In the genomic region with DNA sequence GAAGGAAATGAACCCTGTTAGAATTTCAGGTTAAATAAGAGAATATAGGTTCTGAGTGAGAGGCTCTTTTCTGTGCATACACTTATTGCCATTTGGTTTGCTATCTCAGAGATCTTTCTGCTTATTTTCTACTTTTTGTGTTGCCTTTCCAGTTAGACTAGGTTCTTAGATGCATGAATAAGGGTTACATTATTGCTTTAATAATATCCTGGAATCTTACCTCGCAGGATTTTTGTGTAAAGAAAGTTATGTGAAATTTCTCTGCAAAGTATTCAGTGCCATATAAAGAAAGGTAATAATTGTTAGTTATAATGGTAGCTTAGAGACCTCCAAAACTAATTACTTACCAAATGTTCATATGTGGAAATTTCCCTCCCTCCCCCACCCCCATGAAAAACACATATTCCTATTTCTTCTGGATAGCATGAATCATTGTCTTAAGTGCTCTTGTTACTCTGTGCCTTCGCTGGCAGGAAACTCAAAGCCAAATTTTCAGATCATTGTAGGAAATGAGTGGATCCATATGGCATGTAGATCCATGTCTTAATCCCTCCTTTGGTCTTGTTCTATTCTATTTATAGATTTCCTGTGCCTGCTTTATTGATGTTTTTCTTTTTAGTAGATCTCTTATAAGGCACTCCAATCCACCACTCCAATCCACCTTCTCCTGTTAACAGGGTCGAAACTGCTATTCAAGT, we compare ENCODE assay signal across 11 cellular contexts. TPM values are rescaled to one million over a fixed set of nuclear protein-coding genes. Genes with fewer than 3 reads are reported as not detected.
A peak's percentile ranks its signal among the peaks of the same experiment; 100 is the strongest.
DNase-seq lines count a peak whose midpoint lies in the region; ATAC-seq, FAIRE-seq and TF ChIP-seq lines count a peak whose summit lies in the region.
"Had no signal": no experiment of that assay in that cellular context is flagged by ENCODE, and none has a peak within 500 bp of the region (broad histone marks: within the 10 kb centered on the region; RNA-seq: fewer than 3 reads in every experiment).

No MANE protein-coding gene starts in this region.

- H3K4me3 ChIP-seq in AG09309 (ENCODE audit: control insufficient read depth, low read depth, low read length) (no peak overlapping the region), keratinocyte (ENCODE audit: control insufficient read depth in 2 of 3, extremely low read depth in 1 of 3, insufficient read depth in 2 of 3, low read depth in 1 of 3, low read length in 3 of 3) (peak overlapping the region in 1 of 3 experiments; percentile 7)

- H3K9me1 ChIP-seq in keratinocyte (ENCODE audit: control insufficient read depth, extremely low read depth, insufficient read depth, low read length), result no peaks in the 10 kb centered on the region

- dilution Hi-C loops in keratinocyte (cut with MboI; ENCODE audit: extremely low pct_ligation_motif_present, low sequenced_read_pairs), result no loop called here

- peak; percentile 83 for DNase-seq in AG09309 (ENCODE audit: low read depth)
- peak; percentile 91 for DNase-seq in HT1080 (ENCODE audit: low read depth)
- DNase-seq in amniotic stem cell (lab: John Stamatoyannopoulos, UW), result peak; percentile 57
- DNase-seq in keratinocyte (ENCODE audit: low read depth, low spot score), result no peak
- DNase-seq: activated CD8-positive, alpha-beta T cell treated with anti-CD3 and anti-CD28 coated beads, Interleukin-2, amount 10 ng/mL, durations not matched to agents 7 days and 5 days; anterior cingulate cortex; NCI-H1417 treated with DMSO at 0.1 percent for 48 hours had no signal

- FAIRE-seq in keratinocyte (lab: Jason Lieb, UNC), result peak; percentile 60

- H3K36me3 ChIP-seq in keratinocyte (ENCODE audit: control insufficient read depth in 2 of 2, extremely low read depth in 1 of 2, insufficient read depth in 2 of 2, low read length in 2 of 2), result no peaks in the 10 kb centered on the region

- no peak overlapping the region for H3K9ac ChIP-seq in keratinocyte (ENCODE audit: control insufficient read depth, extremely low read depth, insufficient read depth, low read length)

- H3K79me2 ChIP-seq in keratinocyte (ENCODE audit: control insufficient read depth, insufficient read depth, low read length), result no peaks in the 10 kb centered on the region

- peak overlapping the region; percentile 42 for H3K4me2 ChIP-seq in keratinocyte (ENCODE audit: control insufficient read depth, extremely low read depth, insufficient read depth, low read depth, low read length)

- H4K20me1 ChIP-seq in keratinocyte (ENCODE audit: control insufficient read depth, extremely low read depth, insufficient read depth, low read length), result no peaks in the 10 kb centered on the region

- TF ChIP-seq CTCF in AG09309 (IDR thresholded peaks at IDR 0.05; ENCODE audit: control insufficient read depth, insufficient read depth, low read depth, low read length, missing control alignments) (no peak), keratinocyte (optimal IDR thresholded peaks at IDR 0.05 in 1 of 3, IDR thresholded peaks at IDR 0.05 in 1 of 3, conservative IDR thresholded peaks at IDR 0.05 in 1 of 3; ENCODE audit: extremely low read depth in 1 of 3, insufficient read depth in 2 of 3, low read length in 3 of 3) (no peak)

- peaks cover 27% of the 10 kb centered on the region for H3K4me1 ChIP-seq in keratinocyte (ENCODE audit: control insufficient read depth, extremely low read depth, insufficient read depth, low read length)

- H2AFZ ChIP-seq in keratinocyte (ENCODE audit: control insufficient read depth, low read length), result peak overlapping the region; percentile 84

- H3K9me3 ChIP-seq in keratinocyte (ENCODE audit: control insufficient read depth, low read depth, low read length), result no peaks in the 10 kb centered on the region

- peaks cover 9% of the 10 kb centered on the region for H3K27me3 ChIP-seq in keratinocyte (ENCODE audit: control insufficient read depth, extremely low read depth, insufficient read depth, low read length)

- H3K27ac ChIP-seq in keratinocyte (ENCODE audit: control insufficient read depth, insufficient read depth, low read length), result no peak overlapping the region

- ATAC-seq in GM21423 (IDR thresholded peaks at IDR 0.05; ENCODE audit: unreplicated experiment) (no peak), HG02588 (IDR thresholded peaks at IDR 0.05; ENCODE audit: unreplicated experiment) (no peak), GM21367 (IDR thresholded peaks at IDR 0.05; ENCODE audit: unreplicated experiment) (no peak), GM18867 (IDR thresholded peaks at IDR 0.05; ENCODE audit: unreplicated experiment) (no peak)
- ATAC-seq: activated CD8-positive, alpha-beta T cell treated with anti-CD3 and anti-CD28 coated beads, Interleukin-2, amount 10 ng/mL, durations not matched to agents 7 days and 5 days had no signal

RNA-seq across cellular contexts. Expression of a gene that starts 2.7 kb away (rescaled TPM):
- total RNA-seq in HT1080 (2014; rRNA removed; shearing (Covaris generic)), result 1.3 and 4.5 TPM in 2 replicates
- 0.81 and 0.90 TPM in 2 replicates for polyA plus RNA-seq in HT1080 (2015; cell fraction: cytosol; rRNA removed)
- polyA plus RNA-seq in HT1080 (2015; cell fraction: nucleus; rRNA removed), result 1.1 and 2.1 TPM in 2 replicates
- polyA plus RNA-seq in keratinocyte, result 0.66 to 0.89 TPM (median 0.89 TPM) in 3 replicates
- 0.85 TPM for polyA plus RNA-seq in keratinocyte (2011; ENCODE audit: low read depth)
- 0.45 and 0.90 TPM in 2 replicates for polyA plus RNA-seq in keratinocyte (2011; cell fraction: cytosol; rRNA removed)
- polyA plus RNA-seq in keratinocyte (2011; cell fraction: nucleus; rRNA removed), result 1.0 and 1.8 TPM in 2 replicates
- 0.35 and 0.94 TPM in 2 replicates for polyA plus RNA-seq in keratinocyte (2012; ENCODE audit: low replicate concordance)
- polyA minus RNA-seq in keratinocyte, result 0.96 to 2.7 TPM (median 2.0 TPM) in 3 replicates
- 0.77 TPM for polyA minus RNA-seq in keratinocyte (2011; cell fraction: cytosol; rRNA and poly(A)+ RNA removed)
- polyA minus RNA-seq in keratinocyte (2011; cell fraction: nucleus; rRNA and poly(A)+ RNA removed), result 1.2 and 5.0 TPM in 2 replicates
